In the genomic region with DNA sequence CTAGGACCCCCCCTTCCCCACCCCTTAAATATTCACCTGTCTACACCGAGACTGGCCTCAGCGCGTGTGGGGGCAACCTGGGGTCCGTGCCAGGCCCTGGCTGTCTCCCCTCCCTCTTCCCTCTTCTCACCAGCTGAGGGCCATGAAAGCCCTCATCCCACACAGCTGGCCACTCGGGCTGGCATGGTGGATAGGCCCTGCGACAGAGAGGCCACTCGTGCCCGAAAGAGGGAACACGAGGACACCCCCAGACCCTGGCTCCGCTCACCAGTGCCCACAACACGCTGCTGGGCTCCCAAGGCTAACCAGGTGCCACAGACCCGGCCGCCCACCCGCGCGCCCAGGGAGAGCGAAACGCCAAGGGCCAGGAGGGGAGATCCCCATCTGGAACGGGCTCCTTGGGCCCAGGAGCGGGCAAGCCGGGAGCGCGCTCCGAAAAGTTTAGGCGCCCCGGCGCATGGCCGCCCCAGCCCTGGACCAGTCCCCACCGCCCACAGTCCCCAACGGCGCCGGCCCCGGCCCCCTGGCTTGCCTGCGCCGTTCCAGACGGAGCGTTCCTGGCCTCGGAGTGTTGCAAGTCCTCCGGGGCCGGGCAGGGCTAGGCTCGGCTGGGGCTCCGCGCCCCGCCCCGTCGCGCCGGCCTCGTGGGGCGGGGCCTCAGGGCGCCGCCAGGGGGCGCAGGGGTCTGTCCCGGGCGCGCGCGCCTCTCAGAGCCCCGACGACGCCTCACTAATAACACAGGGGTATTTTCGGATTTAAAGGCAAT, we compare ENCODE assay signal across 1 cellular context.
A peak's percentile ranks its signal among the peaks of the same experiment; 100 is the strongest.
TF ChIP-seq lines count a peak whose summit lies in the region.

A gene with protein sequence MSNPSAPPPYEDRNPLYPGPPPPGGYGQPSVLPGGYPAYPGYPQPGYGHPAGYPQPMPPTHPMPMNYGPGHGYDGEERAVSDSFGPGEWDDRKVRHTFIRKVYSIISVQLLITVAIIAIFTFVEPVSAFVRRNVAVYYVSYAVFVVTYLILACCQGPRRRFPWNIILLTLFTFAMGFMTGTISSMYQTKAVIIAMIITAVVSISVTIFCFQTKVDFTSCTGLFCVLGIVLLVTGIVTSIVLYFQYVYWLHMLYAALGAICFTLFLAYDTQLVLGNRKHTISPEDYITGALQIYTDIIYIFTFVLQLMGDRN (minus strand): TSS at position 570 of the 766 bp plus-strand sequence. CDS start 10,362 bp downstream, outside the sequence.

TF ChIP-seq in GM12878, 131 proteins besides CTCF, POLR2A, EP300 and RAD21 (continued from another document and continues in another):
- TF ChIP-seq ZBTB40 (IDR thresholded peaks at IDR 0.05; ENCODE audit: borderline replicate concordance) (no peak), BCL11A (IDR thresholded peaks at IDR 0.05; ENCODE audit: low read depth, low read length) (no peak), ETV6 (conservative IDR thresholded peaks at IDR 0.05 in 1 of 2, IDR thresholded peaks at IDR 0.05 in 1 of 2; ENCODE audit: borderline replicate concordance in 1 of 2, low read depth in 1 of 2) (no peak; a peak in 1 of 4 replicates), USF1 (IDR thresholded peaks at IDR 0.05; ENCODE audit: borderline replicate concordance, extremely low read length, insufficient read depth, low read depth, low read length) (no peak), ATF2 (IDR thresholded peaks at IDR 0.05; ENCODE audit: low read length) (no peak), ZNF274 (IDR thresholded peaks at IDR 0.05; ENCODE audit: insufficient read depth, insufficient read length) (no peak), EGR1 (IDR thresholded peaks at IDR 0.05; ENCODE audit: borderline replicate concordance in 1 of 2, low read depth in 2 of 2, low read length in 2 of 2) (no peak), ZNF217 (IDR thresholded peaks at IDR 0.05) (no peak), ESRRA (IDR thresholded peaks at IDR 0.05; ENCODE audit: low read length) (no peak), KDM1A (IDR thresholded peaks at IDR 0.05; ENCODE audit: borderline replicate concordance) (no peak), SRF (IDR thresholded peaks at IDR 0.05; ENCODE audit: low read depth in 2 of 2, low read length in 2 of 2) (0 out of 4 replicates have a peak, but pooled peaks of 1 of the 2 experiments have one; percentile 18), GATAD2B (conservative IDR thresholded peaks at IDR 0.05; ENCODE audit: low read depth) (peak; percentile 79), CBFB (IDR thresholded peaks at IDR 0.05; ENCODE audit: low read depth) (no peak), STAT3 (IDR thresholded peaks at IDR 0.05; ENCODE audit: low read depth, low read length) (no peak), JUND (IDR thresholded peaks at IDR 0.05; ENCODE audit: low read depth, low read length) (no peak), HDGF (IDR thresholded peaks at IDR 0.05) (no peak), CREB1 (IDR thresholded peaks at IDR 0.05; ENCODE audit: low read depth) (no peak), SIN3A (IDR thresholded peaks at IDR 0.05; ENCODE audit: low read depth, low read length) (no peak), BMI1 (IDR thresholded peaks at IDR 0.05; ENCODE audit: borderline replicate concordance) (no peak), SUZ12 (IDR thresholded peaks at IDR 0.05; ENCODE audit: unreplicated experiment) (no peak), CBX3 (IDR thresholded peaks at IDR 0.05; ENCODE audit: borderline replicate concordance, low read depth) (no peak), MTA3 (IDR thresholded peaks at IDR 0.05; ENCODE audit: borderline replicate concordance, low read length) (no peak)
- TF ChIP-seq, protein P1, sequence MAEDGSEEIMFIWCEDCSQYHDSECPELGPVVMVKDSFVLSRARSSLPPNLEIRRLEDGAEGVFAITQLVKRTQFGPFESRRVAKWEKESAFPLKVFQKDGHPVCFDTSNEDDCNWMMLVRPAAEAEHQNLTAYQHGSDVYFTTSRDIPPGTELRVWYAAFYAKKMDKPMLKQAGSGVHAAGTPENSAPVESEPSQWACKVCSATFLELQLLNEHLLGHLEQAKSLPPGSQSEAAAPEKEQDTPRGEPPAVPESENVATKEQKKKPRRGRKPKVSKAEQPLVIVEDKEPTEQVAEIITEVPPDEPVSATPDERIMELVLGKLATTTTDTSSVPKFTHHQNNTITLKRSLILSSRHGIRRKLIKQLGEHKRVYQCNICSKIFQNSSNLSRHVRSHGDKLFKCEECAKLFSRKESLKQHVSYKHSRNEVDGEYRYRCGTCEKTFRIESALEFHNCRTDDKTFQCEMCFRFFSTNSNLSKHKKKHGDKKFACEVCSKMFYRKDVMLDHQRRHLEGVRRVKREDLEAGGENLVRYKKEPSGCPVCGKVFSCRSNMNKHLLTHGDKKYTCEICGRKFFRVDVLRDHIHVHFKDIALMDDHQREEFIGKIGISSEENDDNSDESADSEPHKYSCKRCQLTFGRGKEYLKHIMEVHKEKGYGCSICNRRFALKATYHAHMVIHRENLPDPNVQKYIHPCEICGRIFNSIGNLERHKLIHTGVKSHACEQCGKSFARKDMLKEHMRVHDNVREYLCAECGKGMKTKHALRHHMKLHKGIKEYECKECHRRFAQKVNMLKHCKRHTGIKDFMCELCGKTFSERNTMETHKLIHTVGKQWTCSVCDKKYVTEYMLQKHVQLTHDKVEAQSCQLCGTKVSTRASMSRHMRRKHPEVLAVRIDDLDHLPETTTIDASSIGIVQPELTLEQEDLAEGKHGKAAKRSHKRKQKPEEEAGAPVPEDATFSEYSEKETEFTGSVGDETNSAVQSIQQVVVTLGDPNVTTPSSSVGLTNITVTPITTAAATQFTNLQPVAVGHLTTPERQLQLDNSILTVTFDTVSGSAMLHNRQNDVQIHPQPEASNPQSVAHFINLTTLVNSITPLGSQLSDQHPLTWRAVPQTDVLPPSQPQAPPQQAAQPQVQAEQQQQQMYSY (CRISPR knock-in tag; IDR thresholded peaks at IDR 0.05) = no peak
- TF ChIP-seq, protein P2, sequence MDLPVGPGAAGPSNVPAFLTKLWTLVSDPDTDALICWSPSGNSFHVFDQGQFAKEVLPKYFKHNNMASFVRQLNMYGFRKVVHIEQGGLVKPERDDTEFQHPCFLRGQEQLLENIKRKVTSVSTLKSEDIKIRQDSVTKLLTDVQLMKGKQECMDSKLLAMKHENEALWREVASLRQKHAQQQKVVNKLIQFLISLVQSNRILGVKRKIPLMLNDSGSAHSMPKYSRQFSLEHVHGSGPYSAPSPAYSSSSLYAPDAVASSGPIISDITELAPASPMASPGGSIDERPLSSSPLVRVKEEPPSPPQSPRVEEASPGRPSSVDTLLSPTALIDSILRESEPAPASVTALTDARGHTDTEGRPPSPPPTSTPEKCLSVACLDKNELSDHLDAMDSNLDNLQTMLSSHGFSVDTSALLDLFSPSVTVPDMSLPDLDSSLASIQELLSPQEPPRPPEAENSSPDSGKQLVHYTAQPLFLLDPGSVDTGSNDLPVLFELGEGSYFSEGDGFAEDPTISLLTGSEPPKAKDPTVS (IDR thresholded peaks at IDR 0.05; ENCODE audit: low read depth, low read length) = no peak
- TF ChIP-seq, protein P3, sequence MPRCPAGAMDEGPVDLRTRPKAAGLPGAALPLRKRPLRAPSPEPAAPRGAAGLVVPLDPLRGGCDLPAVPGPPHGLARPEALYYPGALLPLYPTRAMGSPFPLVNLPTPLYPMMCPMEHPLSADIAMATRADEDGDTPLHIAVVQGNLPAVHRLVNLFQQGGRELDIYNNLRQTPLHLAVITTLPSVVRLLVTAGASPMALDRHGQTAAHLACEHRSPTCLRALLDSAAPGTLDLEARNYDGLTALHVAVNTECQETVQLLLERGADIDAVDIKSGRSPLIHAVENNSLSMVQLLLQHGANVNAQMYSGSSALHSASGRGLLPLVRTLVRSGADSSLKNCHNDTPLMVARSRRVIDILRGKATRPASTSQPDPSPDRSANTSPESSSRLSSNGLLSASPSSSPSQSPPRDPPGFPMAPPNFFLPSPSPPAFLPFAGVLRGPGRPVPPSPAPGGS (IDR thresholded peaks at IDR 0.05; ENCODE audit: borderline replicate concordance, insufficient read depth, low read depth, low read length, poor library complexity, severe bottlenecking) = no peak
- TF ChIP-seq, protein P4, sequence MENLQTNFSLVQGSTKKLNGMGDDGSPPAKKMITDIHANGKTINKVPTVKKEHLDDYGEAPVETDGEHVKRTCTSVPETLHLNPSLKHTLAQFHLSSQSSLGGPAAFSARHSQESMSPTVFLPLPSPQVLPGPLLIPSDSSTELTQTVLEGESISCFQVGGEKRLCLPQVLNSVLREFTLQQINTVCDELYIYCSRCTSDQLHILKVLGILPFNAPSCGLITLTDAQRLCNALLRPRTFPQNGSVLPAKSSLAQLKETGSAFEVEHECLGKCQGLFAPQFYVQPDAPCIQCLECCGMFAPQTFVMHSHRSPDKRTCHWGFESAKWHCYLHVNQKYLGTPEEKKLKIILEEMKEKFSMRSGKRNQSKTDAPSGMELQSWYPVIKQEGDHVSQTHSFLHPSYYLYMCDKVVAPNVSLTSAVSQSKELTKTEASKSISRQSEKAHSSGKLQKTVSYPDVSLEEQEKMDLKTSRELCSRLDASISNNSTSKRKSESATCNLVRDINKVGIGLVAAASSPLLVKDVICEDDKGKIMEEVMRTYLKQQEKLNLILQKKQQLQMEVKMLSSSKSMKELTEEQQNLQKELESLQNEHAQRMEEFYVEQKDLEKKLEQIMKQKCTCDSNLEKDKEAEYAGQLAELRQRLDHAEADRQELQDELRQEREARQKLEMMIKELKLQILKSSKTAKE (IDR thresholded peaks at IDR 0.05; ENCODE audit: low read depth, poor library complexity, severe bottlenecking) = no peak
- TF ChIP-seq, protein P5, sequence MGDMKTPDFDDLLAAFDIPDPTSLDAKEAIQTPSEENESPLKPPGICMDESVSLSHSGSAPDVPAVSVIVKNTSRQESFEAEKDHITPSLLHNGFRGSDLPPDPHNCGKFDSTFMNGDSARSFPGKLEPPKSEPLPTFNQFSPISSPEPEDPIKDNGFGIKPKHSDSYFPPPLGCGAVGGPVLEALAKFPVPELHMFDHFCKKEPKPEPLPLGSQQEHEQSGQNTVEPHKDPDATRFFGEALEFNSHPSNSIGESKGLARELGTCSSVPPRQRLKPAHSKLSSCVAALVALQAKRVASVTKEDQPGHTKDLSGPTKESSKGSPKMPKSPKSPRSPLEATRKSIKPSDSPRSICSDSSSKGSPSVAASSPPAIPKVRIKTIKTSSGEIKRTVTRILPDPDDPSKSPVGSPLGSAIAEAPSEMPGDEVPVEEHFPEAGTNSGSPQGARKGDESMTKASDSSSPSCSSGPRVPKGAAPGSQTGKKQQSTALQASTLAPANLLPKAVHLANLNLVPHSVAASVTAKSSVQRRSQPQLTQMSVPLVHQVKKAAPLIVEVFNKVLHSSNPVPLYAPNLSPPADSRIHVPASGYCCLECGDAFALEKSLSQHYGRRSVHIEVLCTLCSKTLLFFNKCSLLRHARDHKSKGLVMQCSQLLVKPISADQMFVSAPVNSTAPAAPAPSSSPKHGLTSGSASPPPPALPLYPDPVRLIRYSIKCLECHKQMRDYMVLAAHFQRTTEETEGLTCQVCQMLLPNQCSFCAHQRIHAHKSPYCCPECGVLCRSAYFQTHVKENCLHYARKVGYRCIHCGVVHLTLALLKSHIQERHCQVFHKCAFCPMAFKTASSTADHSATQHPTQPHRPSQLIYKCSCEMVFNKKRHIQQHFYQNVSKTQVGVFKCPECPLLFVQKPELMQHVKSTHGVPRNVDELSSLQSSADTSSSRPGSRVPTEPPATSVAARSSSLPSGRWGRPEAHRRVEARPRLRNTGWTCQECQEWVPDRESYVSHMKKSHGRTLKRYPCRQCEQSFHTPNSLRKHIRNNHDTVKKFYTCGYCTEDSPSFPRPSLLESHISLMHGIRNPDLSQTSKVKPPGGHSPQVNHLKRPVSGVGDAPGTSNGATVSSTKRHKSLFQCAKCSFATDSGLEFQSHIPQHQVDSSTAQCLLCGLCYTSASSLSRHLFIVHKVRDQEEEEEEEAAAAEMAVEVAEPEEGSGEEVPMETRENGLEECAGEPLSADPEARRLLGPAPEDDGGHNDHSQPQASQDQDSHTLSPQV (IDR thresholded peaks at IDR 0.05) = peak; percentile 71; the same call in 1 of the 2 replicates
- TF ChIP-seq, protein P6, sequence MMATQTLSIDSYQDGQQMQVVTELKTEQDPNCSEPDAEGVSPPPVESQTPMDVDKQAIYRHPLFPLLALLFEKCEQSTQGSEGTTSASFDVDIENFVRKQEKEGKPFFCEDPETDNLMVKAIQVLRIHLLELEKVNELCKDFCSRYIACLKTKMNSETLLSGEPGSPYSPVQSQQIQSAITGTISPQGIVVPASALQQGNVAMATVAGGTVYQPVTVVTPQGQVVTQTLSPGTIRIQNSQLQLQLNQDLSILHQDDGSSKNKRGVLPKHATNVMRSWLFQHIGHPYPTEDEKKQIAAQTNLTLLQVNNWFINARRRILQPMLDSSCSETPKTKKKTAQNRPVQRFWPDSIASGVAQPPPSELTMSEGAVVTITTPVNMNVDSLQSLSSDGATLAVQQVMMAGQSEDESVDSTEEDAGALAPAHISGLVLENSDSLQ (IDR thresholded peaks at IDR 0.05) = no peak
